Comparison of ENCODE assay signal across 29 cellular contexts in genomic region chr11:65907878-65908277, GRCh38. TPM values are rescaled to one million over a fixed set of nuclear protein-coding genes. Genes with fewer than 3 reads are reported as not detected.
"Had no signal": no experiment of that assay in that cellular context is flagged by ENCODE, and none has a peak within 500 bp of the region (broad histone marks: within the 10 kb centered on the region; RNA-seq: fewer than 3 reads in every experiment).

No MANE protein-coding gene starts in this region.

- FAIRE-seq: endothelial cell of umbilical vein, islet of Langerhans had no signal

- H3K27ac ChIP-seq: coronary artery, esophagus muscularis mucosa, foreskin keratinocyte, gastroesophageal sphincter, heart left ventricle, lower lobe of right lung, parathyroid adenoma, prostate gland, right atrium auricular region, sigmoid colon, stomach, thyroid gland, vagina had no signal

- H3K79me2 ChIP-seq: parathyroid adenoma had no signal

- H3K36me3 ChIP-seq: esophagus muscularis mucosa, gastroesophageal sphincter, heart left ventricle, lower lobe of right lung, prostate gland, right atrium auricular region, sigmoid colon, stomach, thyroid gland, vagina had no signal

- H3K4me1 ChIP-seq: prostate gland had no signal

- ATAC-seq: foreskin keratinocyte; gastroesophageal sphincter; heart left ventricle; left colon; left ventricle myocardium superior; lower lobe of right lung; natural killer cell; stimulated activated effector memory CD8-positive, alpha-beta T cell treated with anti-CD3 and anti-CD28 coated beads, Interleukin-12 subunit alpha, Interleukin-12 subunit beta, amount 100 ng/mL, for 72 hours had no signal

- H3K9ac ChIP-seq: parathyroid adenoma had no signal

- H3K4me3 ChIP-seq: coronary artery, esophagus muscularis mucosa, gastroesophageal sphincter, heart left ventricle, lower lobe of right lung, prostate gland, right atrium auricular region, sigmoid colon, stomach, thyroid gland, vagina had no signal

- DNase-seq: dermis blood vessel endothelial cell; effector memory CD4-positive, alpha-beta T cell; foreskin keratinocyte; heart left ventricle; hippocampal formation; left colon; left ventricle myocardium superior; lower lobe of right lung; natural killer cell; sigmoid colon; stimulated activated CD4-positive, alpha-beta T cell treated with anti-CD3 and anti-CD28 coated beads, Interleukin-2, amount 100 ng/mL, for 24 hours; stimulated activated CD4-positive, alpha-beta T cell treated with anti-CD3 and anti-CD28 coated beads, Interleukin-4, amount 100 ng/mL, for 24 hours; stimulated activated naive CD4-positive, alpha-beta T cell treated with Interleukin-2 at 50 U/mL for 16 hours; stomach; thyroid gland; trophoblast cell had no signal

- H3K9me3 ChIP-seq: esophagus muscularis mucosa, gastroesophageal sphincter, heart left ventricle, lower lobe of right lung, prostate gland, right atrium auricular region, sigmoid colon, stomach, thyroid gland, vagina had no signal

- H2AFZ ChIP-seq: parathyroid adenoma had no signal

- H3K27me3 ChIP-seq: esophagus muscularis mucosa, foreskin keratinocyte, gastroesophageal sphincter, heart left ventricle, right atrium auricular region, sigmoid colon, stomach, thyroid gland, vagina had no signal

RNA-seq across cellular contexts. Expression of gene FOSL1, which starts 7.7 kb away (rescaled TPM):
- total RNA-seq: skeletal muscle tissue, temporal lobe had no signal
- polyA plus RNA-seq: neural cell had no signal
